1 cellular context compared by ENCODE assay signal in genomic region chr16:526181-527014, GRCh38.
TF ChIP-seq lines count a peak whose summit lies in the region.

No MANE protein-coding gene starts in this region.

TF ChIP-seq in H1, 55 proteins besides CTCF, POLR2A, EP300 and RAD21:
- TF ChIP-seq YY1 (IDR thresholded peaks at IDR 0.05; ENCODE audit: low read depth, low read length), result no peak
- no peak for TF ChIP-seq EZH2 (IDR thresholded peaks at IDR 0.05; ENCODE audit: low read depth, low read length, severe bottlenecking)
- TF ChIP-seq SP4 (IDR thresholded peaks at IDR 0.05; ENCODE audit: low read length), result no peak
- no peak for TF ChIP-seq BCL11A (IDR thresholded peaks at IDR 0.05; ENCODE audit: low read depth in 2 of 2, low read length in 2 of 2)
- no peak for TF ChIP-seq CEBPB (IDR thresholded peaks at IDR 0.05; ENCODE audit: low read depth, low read length)
- TF ChIP-seq POLR2AphosphoS5 (IDR thresholded peaks at IDR 0.05; ENCODE audit: low read depth, low read length), result no peak; the same call in 1 of the 2 replicates
- no peak; a peak in 1 of 4 replicates for TF ChIP-seq SIN3A (conservative IDR thresholded peaks at IDR 0.05 in 1 of 2, IDR thresholded peaks at IDR 0.05 in 1 of 2; ENCODE audit: low read depth in 1 of 2, low read length in 2 of 2)
- TF ChIP-seq SP1 (IDR thresholded peaks at IDR 0.05; ENCODE audit: low read depth, low read length), result no peak
- peak; percentile 73 for TF ChIP-seq E2F6 (IDR thresholded peaks at IDR 0.05)
- TF ChIP-seq EGR1 (IDR thresholded peaks at IDR 0.05; ENCODE audit: borderline replicate concordance, low read depth, low read length), result no peak
- peak; percentile 2; the same call in 1 of the 2 replicates for TF ChIP-seq USF2 (IDR thresholded peaks at IDR 0.05; ENCODE audit: low read length)
- no peak for TF ChIP-seq GTF2F1 (IDR thresholded peaks at IDR 0.05; ENCODE audit: borderline replicate concordance, low read depth, low read length)
- TF ChIP-seq CREB1 (IDR thresholded peaks at IDR 0.05), result no peak
- no peak for TF ChIP-seq TAF7 (optimal IDR thresholded peaks at IDR 0.05; ENCODE audit: borderline replicate concordance, low read depth, low read length)
TF ChIP-seq in H1: peak in this region for 2.
